ENCODE assay signal across 7 cellular contexts in genomic region chr12:123269980-123270379, GRCh38. TPM values are rescaled to one million over a fixed set of nuclear protein-coding genes. Genes with fewer than 3 reads are reported as not detected.
A peak's percentile ranks its signal among the peaks of the same experiment; 100 is the strongest.
DNase-seq lines count a peak whose midpoint lies in the region; ATAC-seq lines count a peak whose summit lies in the region.

No MANE protein-coding gene starts in this region.

- no peak for ATAC-seq in GM21360 (IDR thresholded peaks at IDR 0.05; ENCODE audit: unreplicated experiment)

- no peak overlapping the region for H2AFZ ChIP-seq in neuron (ENCODE audit: low read depth, low read length)

- H3K27me3 ChIP-seq in H7 (ENCODE audit: control insufficient read depth, insufficient read depth, low read length) = no peaks in the 10 kb centered on the region
- H3K27me3 ChIP-seq in esophagus (ENCODE audit: control insufficient read depth in 1 of 2, insufficient read depth in 2 of 2, low read length in 2 of 2) = no peaks in the 10 kb centered on the region
- H3K27me3 ChIP-seq in neuron (ENCODE audit: insufficient read depth, low read length) = no peaks in the 10 kb centered on the region

- H3K36me3 ChIP-seq in H7 (replicated peaks; ENCODE audit: control insufficient read depth, insufficient read depth, low read length) (peaks cover 9% of the 10 kb centered on the region), esophagus (ENCODE audit: control insufficient read depth in 2 of 2, insufficient read depth in 2 of 2, low read length in 1 of 2) (peaks cover 6 to 20% of the 10 kb centered on the region in 2 donors), neuron (ENCODE audit: insufficient read depth, low read length) (peaks cover 24% of the 10 kb centered on the region)

- H3K4me3 ChIP-seq in H7 (ENCODE audit: insufficient read depth, low read depth, low read length) (peak overlapping the region; percentile 90), esophagus (ENCODE audit: low read depth in 1 of 2, low read length in 2 of 2) (peak overlapping the region; percentile 66 to 96), neuron (ENCODE audit: low read length) (peak overlapping the region; percentile 67)

- H3K9me3 ChIP-seq in esophagus (ENCODE audit: control insufficient read depth in 2 of 2, insufficient read depth in 1 of 2, low read depth in 1 of 2, low read length in 1 of 2) = no peaks in the 10 kb centered on the region
- no peaks in the 10 kb centered on the region for H3K9me3 ChIP-seq in neuron (ENCODE audit: low read length)

- DNase-seq in H7 (peak; percentile 73), SK-N-DZ (ENCODE audit: low spot score) (peak; percentile 35), NCI-H345 (lab: John Stamatoyannopoulos, UW) (no peak), SHP77 treated with DMSO at 0.1 percent for 48 hours (lab: John Stamatoyannopoulos, UW) (no peak)

- H3K27ac ChIP-seq in esophagus (ENCODE audit: low read depth in 2 of 2, low read length in 1 of 2) = peak overlapping the region; percentile 74 to 81

- 1 to 2% methylated on average over 10 of the region's 10 CpGs for WGBS in esophagus, 2 donors

- H3K4me1 ChIP-seq in esophagus (ENCODE audit: control insufficient read depth in 2 of 2, insufficient read depth in 2 of 2, low read length in 1 of 2) = peaks cover 5 to 31% of the 10 kb centered on the region in 2 donors
- peaks cover 30% of the 10 kb centered on the region for H3K4me1 ChIP-seq in neuron (ENCODE audit: insufficient read depth, low read length)

RNA-seq across cellular contexts. Expression of gene CDK2AP1, which starts 1.7 kb away (rescaled TPM):
- 167 and 217 TPM in 2 replicates for total RNA-seq in H7 (2014; rRNA removed; shearing (Covaris generic))
- polyA plus RNA-seq in SK-N-DZ (2014; cell fraction: cytosol; rRNA removed) = 187 and 188 TPM in 2 replicates
- 95.8 and 96.0 TPM in 2 replicates for polyA plus RNA-seq in SK-N-DZ (2014; cell fraction: nucleus; rRNA removed)
- polyA plus RNA-seq in esophagus = 100 to 1,000 TPM; 111 to 213 TPM

RNA-seq across cellular contexts. Expression of gene MTRFR, which starts 36.7 kb away (rescaled TPM):
- total RNA-seq in H7 (2014; rRNA removed; shearing (Covaris generic)) = 14.1 and 20.8 TPM in 2 replicates
- polyA plus RNA-seq in SK-N-DZ (2014; cell fraction: cytosol; rRNA removed) = 29.8 and 30.7 TPM in 2 replicates
- 7.1 and 7.4 TPM in 2 replicates for polyA plus RNA-seq in SK-N-DZ (2014; cell fraction: nucleus; rRNA removed)
- 10 to 100 TPM in 1 of 2 donors, 1 to 10 TPM in 1; 6.3 to 10.6 TPM for polyA plus RNA-seq in esophagus

RNA-seq across cellular contexts. Expression of gene MPHOSPH9, which starts 37.0 kb away (rescaled TPM):
- total RNA-seq in H7 (2014; rRNA removed; shearing (Covaris generic)) = 54.5 and 91.7 TPM in 2 replicates
- polyA plus RNA-seq in SK-N-DZ (2014; cell fraction: cytosol; rRNA removed) = 80.2 and 101 TPM in 2 replicates
- 126 and 134 TPM in 2 replicates for polyA plus RNA-seq in SK-N-DZ (2014; cell fraction: nucleus; rRNA removed)
- 1 to 10 TPM; 3.9 to 4.0 TPM for polyA plus RNA-seq in esophagus

Comparison
In these comparisons a context has a peak if more than half of its experiments do, and no peak if none do; other contexts are left out.
1. DNase-seq: peak in H7 (single experiment) and SK-N-DZ (single experiment); none in NCI-H345 (single experiment) and SHP77 treated with DMSO at 0.1 percent for 48 hours (single experiment).
2. Peak in every context shown above with its lines, with median percentiles within 50 percentile points of each other: H3K4me3 ChIP-seq.